Comparison of ENCODE assay signal across 8 cellular contexts in the genomic region with DNA sequence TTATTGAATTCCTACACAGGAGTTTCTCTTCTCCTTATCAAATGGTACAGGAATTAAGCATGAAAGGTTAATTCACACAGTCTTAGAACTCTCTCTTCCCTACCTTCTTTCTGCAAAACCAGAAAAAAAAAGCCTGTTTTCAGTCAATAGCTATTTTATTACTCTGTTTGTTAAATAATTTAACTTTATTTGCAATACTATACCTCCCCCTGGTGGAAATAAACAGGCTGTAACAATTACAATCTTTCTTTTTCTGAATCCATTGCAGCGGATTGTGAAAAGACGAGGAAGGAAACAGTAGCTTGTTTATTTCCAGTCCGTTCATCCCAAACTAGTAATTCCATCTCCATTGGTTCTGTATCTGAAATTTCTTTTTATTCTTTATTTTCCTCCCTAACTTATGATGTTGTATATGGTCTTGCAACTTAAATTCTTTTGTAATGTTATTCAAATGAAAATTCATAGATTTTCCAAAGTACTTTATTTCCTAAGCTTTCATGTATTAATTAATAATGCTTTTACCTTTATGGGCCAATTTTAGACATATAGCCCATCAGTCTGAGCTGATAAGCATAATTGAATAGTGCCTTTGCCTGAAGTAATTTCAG.
A peak's percentile ranks its signal among the peaks of the same experiment; 100 is the strongest.
DNase-seq lines count a peak whose midpoint lies in the region; ATAC-seq, FAIRE-seq and TF ChIP-seq lines count a peak whose summit lies in the region.

No MANE protein-coding gene starts in this region.

- H3K79me2 ChIP-seq in DOHH2 (ENCODE audit: control insufficient read depth, low read length), result no peaks in the 10 kb centered on the region
- H3K79me2 ChIP-seq in hepatocyte, result no peaks in the 10 kb centered on the region

- H3K27me3 ChIP-seq in DOHH2 (ENCODE audit: control insufficient read depth, low read length) (no peaks in the 10 kb centered on the region; the same call in 1 of the 2 replicates), hepatocyte (no peaks in the 10 kb centered on the region), transverse colon (peaks cover 4% of the 10 kb centered on the region)

- H4K20me1 ChIP-seq in DOHH2 (ENCODE audit: control insufficient read depth, insufficient read depth, low read depth, low read length), result no peaks in the 10 kb centered on the region
- H4K20me1 ChIP-seq in hepatocyte (ENCODE audit: insufficient read depth, poor library complexity, severe bottlenecking), result no peaks in the 10 kb centered on the region

- FAIRE-seq in TTC549 (lab: Jason Lieb, UNC), result peak; percentile 94

- H3K4me2 ChIP-seq in DOHH2 (ENCODE audit: low read length), result no peak overlapping the region
- H3K4me2 ChIP-seq in hepatocyte, result no peak overlapping the region

- no peaks in the 10 kb centered on the region for H3K36me3 ChIP-seq in DOHH2 (ENCODE audit: control insufficient read depth, low read length)
- no peaks in the 10 kb centered on the region for H3K36me3 ChIP-seq in hepatocyte (replicated peaks; ENCODE audit: insufficient read depth, low read depth)
- H3K36me3 ChIP-seq in transverse colon, result no peaks in the 10 kb centered on the region

- DNase-seq in MV-4-11 (lab: John Stamatoyannopoulos, UW) (peak; percentile 7), hepatocyte (ENCODE audit: low spot score) (peak; percentile 61), transverse colon (no peak), COLO668 (lab: John Stamatoyannopoulos, UW; ENCODE audit: unreplicated experiment) (no peak)
- DNase-seq in NK-92 treated with Interleukin-12 subunit alpha and Interleukin-12 subunit beta, amount 100 ng/mL, for 24 hours (lab: John Stamatoyannopoulos, UW), result no peak

- H3K9me3 ChIP-seq in DOHH2 (ENCODE audit: control insufficient read depth, insufficient read depth, low read length), result no peaks in the 10 kb centered on the region
- no peaks in the 10 kb centered on the region for H3K9me3 ChIP-seq in hepatocyte (ENCODE audit: low read depth)
- no peaks in the 10 kb centered on the region for H3K9me3 ChIP-seq in transverse colon

- H3K27ac ChIP-seq in DOHH2 (ENCODE audit: low read depth, low read length) (no peak overlapping the region), hepatocyte (no peak overlapping the region), transverse colon (no peak overlapping the region)

- in situ Hi-C loops in transverse colon (cut with MboI; ENCODE audit: low pct_ligation_motif_present in 1 of 4, low pct_unique_long_range_greater_than_20kb in 1 of 4, low sequenced_read_pairs in 3 of 4), result loop anchor here in 3 of 4 donors (10.0 to 25.0 kb wide), 3 partner anchors 562 to 1155 kb away; no protein-coding TSS in a partner anchor

- H3K4me1 ChIP-seq in DOHH2 (ENCODE audit: control insufficient read depth, low read length) (no peaks in the 10 kb centered on the region), hepatocyte (ENCODE audit: insufficient read depth) (no peaks in the 10 kb centered on the region), transverse colon (peaks cover 0 to 4% (median 0%) of the 10 kb centered on the region in 4 donors)

- no peaks in the 10 kb centered on the region for H3F3A ChIP-seq in DOHH2 (ENCODE audit: control insufficient read depth, insufficient read depth)

- WGBS in hepatocyte (ENCODE audit: low lambda C conversion rate, missing lambda C conversion rate), result 12% methylated on average over 3 of the region's 3 CpGs
- 0 to 7% methylated on average over 3 of the region's 3 CpGs for WGBS in transverse colon (ENCODE audit: low coverage in 1 of 2), 2 donors

- no peak overlapping the region for H2AFZ ChIP-seq in hepatocyte

- intact Hi-C loops in transverse colon (cut with DNase I; ENCODE audit: low total_unique reads), result loop anchor here (5.0 kb wide), 1 partner anchor 570 kb away; no protein-coding TSS in a partner anchor

- TF ChIP-seq POLR2A in transverse colon (IDR thresholded peaks at IDR 0.05), result no peak

- H3K4me3 ChIP-seq in DOHH2 (ENCODE audit: low read length), result no peak overlapping the region
- no peak overlapping the region for H3K4me3 ChIP-seq in hepatocyte
- H3K4me3 ChIP-seq in transverse colon, result no peak overlapping the region

- no peak for ATAC-seq in GM18870 (IDR thresholded peaks at IDR 0.05; ENCODE audit: unreplicated experiment)

- TF ChIP-seq EP300 in transverse colon (IDR thresholded peaks at IDR 0.05; ENCODE audit: low read depth), result no peak

- H3K9me2 ChIP-seq in DOHH2 (replicated peaks; ENCODE audit: control insufficient read depth, low read length) (no peaks in the 10 kb centered on the region), hepatocyte (replicated peaks; ENCODE audit: insufficient read depth) (no peaks in the 10 kb centered on the region)

- peak; percentile 57 for TF ChIP-seq CTCF in DOHH2 (IDR thresholded peaks at IDR 0.05; ENCODE audit: low read depth, low read length, poor library complexity, severe bottlenecking)
- peak; percentile 86 for TF ChIP-seq CTCF in hepatocyte (IDR thresholded peaks at IDR 0.05; ENCODE audit: poor library complexity)
- peak; percentile 52 to 76 (median 65) for TF ChIP-seq CTCF in transverse colon (IDR thresholded peaks at IDR 0.05)

Comparison
In these comparisons a context has a peak if more than half of its experiments do, and no peak if none do; other contexts are left out.
1. DNase-seq: peak in MV-4-11 (single experiment) and hepatocyte (single experiment); none in transverse colon (single experiment), COLO668 (single experiment) and NK-92 treated with Interleukin-12 subunit alpha and Interleukin-12 subunit beta, amount 100 ng/mL, for 24 hours (single experiment).
2. Peak in every context shown above with its lines, with median percentiles within 50 percentile points of each other: CTCF ChIP-seq.